Comparison of ENCODE assay signal across 1 cellular context in the genomic region with DNA sequence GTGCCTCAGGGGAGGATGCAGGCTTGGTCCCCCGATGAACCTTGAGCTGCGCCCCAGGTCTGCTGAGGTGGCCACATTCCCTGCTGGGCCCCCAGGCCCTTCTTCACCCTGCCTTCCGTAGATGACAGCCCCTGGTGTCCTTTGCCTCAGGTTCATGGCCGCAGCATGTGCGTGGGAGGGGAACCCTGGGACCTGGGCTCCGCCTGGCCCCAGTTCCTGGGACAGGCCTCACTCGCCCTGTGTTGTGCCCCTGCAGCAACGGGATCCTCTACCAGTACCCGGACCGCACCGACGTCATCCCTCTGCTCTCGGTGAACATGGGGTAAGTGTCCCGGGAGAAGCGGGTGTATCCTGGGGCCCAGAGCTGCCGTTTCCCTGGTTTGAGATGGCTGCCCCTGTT.
TF ChIP-seq lines count a peak whose summit lies in the region.

No MANE protein-coding gene starts in this region.

TF ChIP-seq in K562, 482 proteins besides CTCF, POLR2A, EP300 and RAD21:
- TF ChIP-seq RBM22 (IDR thresholded peaks at IDR 0.05; ENCODE audit: low read depth, low read length, poor library complexity, severe bottlenecking) (peak; percentile 76), GABPB1 (CRISPR knock-in tag; IDR thresholded peaks at IDR 0.05) (no peak), SAFB (IDR thresholded peaks at IDR 0.05; ENCODE audit: borderline replicate concordance, low read depth, low read length) (no peak), GTF2F1 (IDR thresholded peaks at IDR 0.05; ENCODE audit: low read depth, low read length) (no peak), NR2F6 (CRISPR knock-in tag; IDR thresholded peaks at IDR 0.05) (no peak), IRF2 (CRISPR knock-in tag; IDR thresholded peaks at IDR 0.05) (no peak), POLR2G (IDR thresholded peaks at IDR 0.05; ENCODE audit: low read depth, low read length) (peak; percentile 22; the same call in 1 of the 2 replicates), ATF7 (IDR thresholded peaks at IDR 0.05) (no peak), CREB1 (IDR thresholded peaks at IDR 0.05) (no peak), CREB1 (CRISPR knock-in tag; IDR thresholded peaks at IDR 0.05) (no peak), NFIX (CRISPR knock-in tag; IDR thresholded peaks at IDR 0.05; ENCODE audit: low read depth) (no peak), STAG1 (CRISPR knock-in tag; IDR thresholded peaks at IDR 0.05; ENCODE audit: borderline replicate concordance) (no peak), ZC3H4 (CRISPR knock-in tag; IDR thresholded peaks at IDR 0.05; ENCODE audit: borderline replicate concordance) (no peak), ATF1 (CRISPR knock-in tag; IDR thresholded peaks at IDR 0.05) (no peak), ATF1 (tag; IDR thresholded peaks at IDR 0.05) (no peak)
- TF ChIP-seq, protein P1, sequence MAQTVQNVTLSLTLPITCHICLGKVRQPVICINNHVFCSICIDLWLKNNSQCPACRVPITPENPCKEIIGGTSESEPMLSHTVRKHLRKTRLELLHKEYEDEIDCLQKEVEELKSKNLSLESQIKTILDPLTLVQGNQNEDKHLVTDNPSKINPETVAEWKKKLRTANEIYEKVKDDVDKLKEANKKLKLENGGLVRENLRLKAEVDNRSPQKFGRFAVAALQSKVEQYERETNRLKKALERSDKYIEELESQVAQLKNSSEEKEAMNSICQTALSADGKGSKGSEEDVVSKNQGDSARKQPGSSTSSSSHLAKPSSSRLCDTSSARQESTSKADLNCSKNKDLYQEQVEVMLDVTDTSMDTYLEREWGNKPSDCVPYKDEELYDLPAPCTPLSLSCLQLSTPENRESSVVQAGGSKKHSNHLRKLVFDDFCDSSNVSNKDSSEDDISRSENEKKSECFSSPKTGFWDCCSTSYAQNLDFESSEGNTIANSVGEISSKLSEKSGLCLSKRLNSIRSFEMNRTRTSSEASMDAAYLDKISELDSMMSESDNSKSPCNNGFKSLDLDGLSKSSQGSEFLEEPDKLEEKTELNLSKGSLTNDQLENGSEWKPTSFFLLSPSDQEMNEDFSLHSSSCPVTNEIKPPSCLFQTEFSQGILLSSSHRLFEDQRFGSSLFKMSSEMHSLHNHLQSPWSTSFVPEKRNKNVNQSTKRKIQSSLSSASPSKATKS (CRISPR knock-in tag; IDR thresholded peaks at IDR 0.05), result no peak
